8 cellular contexts compared by ENCODE assay signal in the genomic region with DNA sequence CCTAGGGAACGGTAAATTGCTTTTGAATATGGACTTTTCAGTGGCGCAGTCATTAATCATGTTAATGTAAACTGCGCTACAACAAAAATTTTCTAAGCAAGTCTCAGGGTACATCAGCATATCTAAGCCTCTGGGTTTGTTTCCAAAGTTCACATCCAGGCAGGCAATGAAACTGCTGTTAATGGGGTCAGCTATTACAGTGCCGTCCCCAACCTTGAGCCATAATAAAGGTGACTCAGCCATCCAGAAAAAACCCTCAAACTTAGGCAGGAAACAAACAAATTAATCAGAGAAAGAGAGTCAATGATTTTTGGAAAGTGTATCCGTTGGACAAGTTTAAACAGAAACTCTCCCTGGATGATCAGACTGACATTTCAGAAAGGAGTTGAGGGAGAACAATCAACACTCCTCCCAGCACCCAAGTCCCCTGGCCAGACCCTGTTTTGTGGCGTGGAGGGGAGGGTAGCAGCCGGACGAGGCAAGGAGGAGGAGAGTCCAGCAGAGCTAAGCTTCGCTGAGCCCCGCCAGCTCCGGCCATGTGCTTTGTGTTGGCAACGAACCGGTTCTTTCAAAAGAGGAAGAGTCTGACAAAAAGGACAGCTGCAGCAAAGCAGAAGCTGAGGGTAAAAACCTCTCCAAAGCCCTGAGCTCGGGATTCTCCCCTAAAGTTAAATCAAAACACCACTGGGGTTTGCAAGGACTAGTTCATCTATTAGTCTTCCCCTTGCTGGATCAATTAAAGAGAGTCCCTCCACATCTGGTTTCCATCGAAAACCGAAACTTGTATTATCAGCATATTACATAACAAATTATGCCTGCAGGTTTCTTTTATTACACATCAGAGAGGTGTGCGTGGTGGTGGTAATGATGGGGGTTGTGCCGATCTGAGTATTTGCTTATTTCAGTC. TPM values are rescaled to one million over a fixed set of nuclear protein-coding genes. Genes with fewer than 3 reads are reported as not detected.
A peak's percentile ranks its signal among the peaks of the same experiment; 100 is the strongest.
DNase-seq lines count a peak whose midpoint lies in the region; ATAC-seq and TF ChIP-seq lines count a peak whose summit lies in the region.

No MANE protein-coding gene starts in this region.

- DNase-seq in AG04450 (ENCODE audit: low read depth, low spot score) = no peak
- peak; percentile 72 for DNase-seq in left ventricle myocardium inferior
- peak; percentile 52 for DNase-seq in retina
- no peak for DNase-seq in 8988T

- H3K36me3 ChIP-seq in left ventricle myocardium inferior = no peaks in the 10 kb centered on the region

- no peaks in the 10 kb centered on the region for H3K27me3 Mint-ChIP-seq in activated T-helper 17 cell treated with anti-CD3 and anti-CD28 coated beads, Interleukin-2, amount 50 U/mL, for 72 hours

- no peak overlapping the region for H3K27ac ChIP-seq in AG04450 (ENCODE audit: low read depth, low read length)
- peak overlapping the region; percentile 93 for H3K27ac ChIP-seq in left ventricle myocardium inferior (replicated peaks)

- ATAC-seq in GM18861 (IDR thresholded peaks at IDR 0.05; ENCODE audit: unreplicated experiment) (peak; percentile 17), HG03520 (IDR thresholded peaks at IDR 0.05; ENCODE audit: unreplicated experiment) (peak; percentile 6), GM18519 (IDR thresholded peaks at IDR 0.05; ENCODE audit: low FRiP score, unreplicated experiment) (no peak)
- ATAC-seq in activated T-helper 17 cell treated with anti-CD3 and anti-CD28 coated beads, Interleukin-2, amount 50 U/mL, for 72 hours (replicated peaks) = peak; percentile 48

- peak overlapping the region; percentile 76 for H3K4me3 Mint-ChIP-seq in activated T-helper 17 cell treated with anti-CD3 and anti-CD28 coated beads, Interleukin-2, amount 50 U/mL, for 72 hours

- POLR2A ChIA-PET in AG04450 (lab: Yijun Ruan, JAX) = interaction anchor here (0.5 kb wide), 1 partner anchor 41 kb away, joined by 5 read pairs; no protein-coding TSS in a partner anchor

- H3K27ac Mint-ChIP-seq in activated T-helper 17 cell treated with anti-CD3 and anti-CD28 coated beads, Interleukin-2, amount 50 U/mL, for 72 hours = peak overlapping the region; percentile 85

- intact Hi-C loops in left ventricle myocardium inferior (cut with micrococcal nuclease) = loop anchor here (5.0 kb wide), 2 partner anchors 38 to 113 kb away; no protein-coding TSS in a partner anchor

- H3K9me3 ChIP-seq in AG04450 (ENCODE audit: control insufficient read depth, insufficient read depth, low read length) (no peaks in the 10 kb centered on the region), left ventricle myocardium inferior (replicated peaks) (no peaks in the 10 kb centered on the region)

- no peaks in the 10 kb centered on the region for H3K27me3 ChIP-seq in AG04450 (ENCODE audit: control insufficient read depth, insufficient read depth, low read length)
- no peaks in the 10 kb centered on the region for H3K27me3 ChIP-seq in left ventricle myocardium inferior (ENCODE audit: low read depth)

- peaks cover 29% of the 10 kb centered on the region for H3K36me3 Mint-ChIP-seq in activated T-helper 17 cell treated with anti-CD3 and anti-CD28 coated beads, Interleukin-2, amount 50 U/mL, for 72 hours (ENCODE audit: low read depth)

- CTCF ChIA-PET in AG04450 (lab: Charles Lee) = interaction anchor here (0.6 to 4.9 kb wide), 32 partner anchors 9 to 316 kb away, joined by 3 to 101 read pairs (median 5); no protein-coding TSS in a partner anchor

- H3K9me3 Mint-ChIP-seq in activated T-helper 17 cell treated with anti-CD3 and anti-CD28 coated beads, Interleukin-2, amount 50 U/mL, for 72 hours = no peaks in the 10 kb centered on the region

- TF ChIP-seq CTCF in AG04450 (IDR thresholded peaks at IDR 0.05; ENCODE audit: low read depth, low read length) (no peak), left ventricle myocardium inferior (IDR thresholded peaks at IDR 0.05; ENCODE audit: borderline replicate concordance) (no peak)

- H3K4me1 Mint-ChIP-seq in activated T-helper 17 cell treated with anti-CD3 and anti-CD28 coated beads, Interleukin-2, amount 50 U/mL, for 72 hours = peaks cover 44% of the 10 kb centered on the region

- peak overlapping the region; percentile 34 for H3K4me3 ChIP-seq in AG04450 (ENCODE audit: low read depth, low read length)
- H3K4me3 ChIP-seq in left ventricle myocardium inferior = peak overlapping the region; percentile 82

- H3K4me1 ChIP-seq in left ventricle myocardium inferior = peaks cover 93% of the 10 kb centered on the region

RNA-seq across cellular contexts. Expression of a gene that starts 3.6 kb away (rescaled TPM):
- 4.1 and 5.4 TPM in 2 replicates for polyA plus RNA-seq in AG04450 (2011; rRNA removed)
- polyA minus RNA-seq in AG04450 (2011; rRNA and poly(A)+ RNA removed) = 12.4 and 18.3 TPM in 2 replicates
- total RNA-seq in activated T-helper 17 cell treated with anti-CD3 and anti-CD28 coated beads, Interleukin-2, amount 50 U/mL, for 72 hours = 10 to 100 TPM; 21.7 to 36.8 TPM
- total RNA-seq in left ventricle myocardium inferior = 53.4 TPM

RNA-seq across cellular contexts. Expression of a gene that starts 51.1 kb away (rescaled TPM):
- polyA plus RNA-seq in AG04450 (2011; rRNA removed) = 16.3 and 24.0 TPM in 2 replicates
- 8.6 and 10.5 TPM in 2 replicates for polyA minus RNA-seq in AG04450 (2011; rRNA and poly(A)+ RNA removed)
- 1 to 10 TPM; 7.6 to 10.0 TPM for total RNA-seq in activated T-helper 17 cell treated with anti-CD3 and anti-CD28 coated beads, Interleukin-2, amount 50 U/mL, for 72 hours
- total RNA-seq in left ventricle myocardium inferior = 13.8 TPM

Comparison
In these comparisons a context has a peak if more than half of its experiments do, and no peak if none do; other contexts are left out.
1. DNase-seq: peak in left ventricle myocardium inferior (single experiment) and retina (single experiment); none in AG04450 (single experiment) and 8988T (single experiment).